In genomic region chr3:32239638-32240550, GRCh38 we compare ENCODE assay signal across 8 cellular contexts. TPM values are rescaled to one million over a fixed set of nuclear protein-coding genes. Genes with fewer than 3 reads are reported as not detected.
DNase-seq lines count a peak whose midpoint lies in the region; ATAC-seq and TF ChIP-seq lines count a peak whose summit lies in the region.

No MANE protein-coding gene starts in this region.

- peak overlapping the region; percentile 49 for H3K9ac ChIP-seq in Loucy (ENCODE audit: low read depth, low read length, poor library complexity, severe bottlenecking)

- intact Hi-C loops in natural killer cell (cut with micrococcal nuclease) = no loop called here

- ATAC-seq in natural killer cell = peak; percentile 43 to 53 (median 51)
- ATAC-seq in HG02840 (IDR thresholded peaks at IDR 0.05; ENCODE audit: low FRiP score, unreplicated experiment) = no peak

- DNase-seq in NCI-H1694 treated with DMSO at 0.1 percent for 48 hours (lab: John Stamatoyannopoulos, UW) (peak; percentile 2), NCI-H1694 (lab: John Stamatoyannopoulos, UW) (no peak), WERI-Rb-1 (peak; percentile 46), dermis blood vessel endothelial cell (peak; percentile 80), natural killer cell (no peak), MV-4-11 (lab: John Stamatoyannopoulos, UW) (no peak)

- H3K4me1 ChIP-seq in Loucy (ENCODE audit: insufficient read depth, low read length, poor library complexity, severe bottlenecking) = peaks cover 8% of the 10 kb centered on the region

- H2AFZ ChIP-seq in Loucy (ENCODE audit: low read length) = peak overlapping the region; percentile 91; the same call in 1 of the 2 replicates

- H3K79me2 ChIP-seq in Loucy (ENCODE audit: insufficient read depth, low read length) = no peaks in the 10 kb centered on the region

- H3K9me3 ChIP-seq in Loucy (ENCODE audit: insufficient read depth, low read depth, low read length) = no peaks in the 10 kb centered on the region
- no peaks in the 10 kb centered on the region for H3K9me3 ChIP-seq in WERI-Rb-1 (ENCODE audit: severe bottlenecking)

- H3K4me3 Mint-ChIP-seq in natural killer cell = peak overlapping the region; percentile 82

- H3K9me2 ChIP-seq in Loucy (replicated peaks; ENCODE audit: low read depth, low read length) = no peaks in the 10 kb centered on the region

- H3K4me2 ChIP-seq in Loucy (ENCODE audit: low read depth, low read length, poor library complexity, severe bottlenecking) = peak overlapping the region; percentile 65

- H3K27me3 ChIP-seq in Loucy (ENCODE audit: insufficient read depth, low read length, poor library complexity, severe bottlenecking) (no peaks in the 10 kb centered on the region), WERI-Rb-1 (ENCODE audit: insufficient read depth, low read depth, severe bottlenecking) (no peaks in the 10 kb centered on the region)

- TF ChIP-seq CTCF in Loucy (conservative IDR thresholded peaks at IDR 0.05; ENCODE audit: low read length) = peak; percentile 82
- TF ChIP-seq CTCF in WERI-Rb-1 (IDR thresholded peaks at IDR 0.05; ENCODE audit: low read depth, low read length) = peak; percentile 55
- TF ChIP-seq CTCF in natural killer cell (IDR thresholded peaks at IDR 0.05) = peak; percentile 51

- H3K4me3 ChIP-seq in Loucy (ENCODE audit: low read length, poor library complexity, severe bottlenecking) = peak overlapping the region; percentile 75
- peak overlapping the region; percentile 69 for H3K4me3 ChIP-seq in WERI-Rb-1 (ENCODE audit: low read depth, low read length)

- H3K27ac Mint-ChIP-seq in natural killer cell = peak overlapping the region in 1 of 2 donors; percentile 56

- no peaks in the 10 kb centered on the region for H4K20me1 ChIP-seq in Loucy (ENCODE audit: insufficient read depth, low read length, poor library complexity, severe bottlenecking)

- no peaks in the 10 kb centered on the region for H3K9me3 Mint-ChIP-seq in natural killer cell

- H3K27ac ChIP-seq in WERI-Rb-1 = no peak overlapping the region

- no peaks in the 10 kb centered on the region for H3K36me3 Mint-ChIP-seq in natural killer cell

- peaks cover 24 to 29% of the 10 kb centered on the region in 2 donors for H3K27me3 Mint-ChIP-seq in natural killer cell (ENCODE audit: low read depth in 2 of 2)

- H3K4me1 Mint-ChIP-seq in natural killer cell = peaks cover 22 to 26% of the 10 kb centered on the region in 2 donors

- no peaks in the 10 kb centered on the region for H3F3A ChIP-seq in Loucy (ENCODE audit: low read depth)

- H3K36me3 ChIP-seq in Loucy (ENCODE audit: insufficient read depth, low read length) (no peaks in the 10 kb centered on the region), WERI-Rb-1 (no peaks in the 10 kb centered on the region)

RNA-seq across cellular contexts. Expression of gene CMTM8, which starts 1.4 kb away (rescaled TPM):
- total RNA-seq in dermis blood vessel endothelial cell (4.3 and 5.0 TPM in 2 replicates), natural killer cell (under 1 TPM; 0.31 to 0.88 (median 0.83) TPM)

Comparison
In these comparisons a context has a peak if more than half of its experiments do, and no peak if none do; other contexts are left out.
1. DNase-seq: peak in NCI-H1694 treated with DMSO at 0.1 percent for 48 hours (single experiment), WERI-Rb-1 (single experiment) and dermis blood vessel endothelial cell (single experiment); none in NCI-H1694 (single experiment), natural killer cell (single experiment) and MV-4-11 (single experiment).
2. Peak in every context shown above with its lines, with median percentiles within 50 percentile points of each other: CTCF ChIP-seq.